ENCODE assay signal across 9 cellular contexts in the genomic region with DNA sequence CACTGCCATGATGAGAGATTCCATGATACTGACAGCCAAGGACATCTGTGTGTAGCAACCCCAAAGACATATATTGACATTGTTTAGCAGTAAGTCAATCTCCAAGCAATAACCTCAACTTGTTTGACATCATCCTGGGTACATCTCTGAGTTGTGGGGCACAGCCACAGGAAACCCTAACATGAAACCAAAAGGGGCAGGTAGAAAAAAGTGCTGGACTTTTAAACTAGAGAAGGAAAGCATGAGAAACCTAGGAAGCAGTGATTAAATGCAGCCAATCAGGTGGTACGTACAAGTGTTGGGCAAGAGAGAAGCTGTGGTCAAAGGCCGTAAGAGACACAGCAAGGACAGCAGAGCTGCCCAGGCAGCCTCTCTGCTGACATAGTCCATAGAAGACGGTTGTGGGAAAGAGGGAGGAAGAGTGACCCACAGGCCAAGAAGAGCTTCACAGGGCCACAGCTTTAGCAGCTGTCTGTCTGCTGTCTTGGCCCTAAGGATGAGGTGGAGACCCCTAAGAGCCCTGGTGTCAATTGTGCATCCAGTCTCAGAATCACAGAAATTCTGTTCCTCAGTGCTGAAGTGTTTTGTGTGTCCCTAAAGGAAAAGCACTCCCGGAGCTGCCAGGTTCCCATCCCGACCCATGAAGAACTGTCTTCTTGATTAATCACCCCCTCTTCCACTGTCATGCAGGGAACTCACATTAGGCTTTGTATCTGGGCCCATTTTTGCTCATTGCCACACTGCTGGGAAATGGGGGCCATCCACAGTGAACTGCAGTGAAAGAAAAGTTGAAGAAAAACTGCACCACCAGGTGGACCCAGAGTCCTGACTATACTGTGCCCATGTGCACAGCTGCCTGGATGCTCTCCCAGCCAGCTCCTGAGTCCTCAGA. TPM values are rescaled to one million over a fixed set of nuclear protein-coding genes. Genes with fewer than 3 reads are reported as not detected.
DNase-seq lines count a peak whose midpoint lies in the region; ATAC-seq, FAIRE-seq and TF ChIP-seq lines count a peak whose summit lies in the region.
"Had no signal": no experiment of that assay in that cellular context is flagged by ENCODE, and none has a peak within 500 bp of the region (broad histone marks: within the 10 kb centered on the region; RNA-seq: fewer than 3 reads in every experiment).

No MANE protein-coding gene starts in this region.

- DNase-seq in BE2C (peak; percentile 51), NCI-H2227 (lab: John Stamatoyannopoulos, UW; ENCODE audit: unreplicated experiment) (peak; percentile 66), GM12878 (ENCODE audit: low read depth, low spot score) (no peak), lower lobe of right lung (no peak), GDM1 (lab: John Stamatoyannopoulos, UW) (no peak), activated gamma-delta T cell (lab: John Stamatoyannopoulos, UW) (no peak)

- no TSS peak for BruUV-seq in GM12878 (replicated peaks; lab: Mats Ljungman, UMichigan)

- in situ Hi-C loops in GM12878 (cut with MboI), result no loop called here

- peak; percentile 50 for TF ChIP-seq RAD21 in GM12878 (IDR thresholded peaks at IDR 0.05; ENCODE audit: insufficient read depth, low read depth, low read length)

- no peak overlapping the region for H3K9ac ChIP-seq in GM12878 (ENCODE audit: control insufficient read depth, insufficient read depth, low read length)

- peak; percentile 54 for TF ChIP-seq CTCF in BE2C (IDR thresholded peaks at IDR 0.05; ENCODE audit: low read depth, low read length)
- peak; percentile 31 to 47 (median 41); a peak in 4 of 6 replicates for TF ChIP-seq CTCF in GM12878 (IDR thresholded peaks at IDR 0.05 in 2 of 3, conservative IDR thresholded peaks at IDR 0.05 in 1 of 3; ENCODE audit: control insufficient read depth in 2 of 3, extremely low read depth in 1 of 3, insufficient read depth in 1 of 3, low read depth in 3 of 3, low read length in 3 of 3)
- no peak for TF ChIP-seq CTCF in lower lobe of right lung (IDR thresholded peaks at IDR 0.05)

- TF ChIP-seq EP300 in GM12878 (IDR thresholded peaks at IDR 0.05; ENCODE audit: borderline replicate concordance in 1 of 2, control insufficient read depth in 1 of 2, low read depth in 2 of 2, low read length in 2 of 2), result no peak

- no peak for TF ChIP-seq POLR2A in GM12878 (IDR thresholded peaks at IDR 0.05; ENCODE audit: low read depth, low read length)

- intact Hi-C loops in GM12878 (cut with micrococcal nuclease; ENCODE audit: unreplicated experiment), result loop anchor here (5.0 kb wide), 1 partner anchor 252 kb away; no protein-coding TSS in a partner anchor
- intact Hi-C loops in lower lobe of right lung (cut with DNase I), result no loop called here

- RAD21 ChIA-PET in GM12878 (lab: Charles Lee; ENCODE audit: unreplicated experiment), result interaction anchor here (0.7 kb wide), 1 partner anchor 221 kb away, joined by 3 read pairs; no protein-coding TSS in a partner anchor

- POLR2A ChIA-PET in GM12878 (lab: Charles Lee), result interaction anchor here (1.2 kb wide), 1 partner anchor 11 kb away, joined by 3 read pairs; no protein-coding TSS in a partner anchor

- H3K9me3 ChIP-seq in BE2C (no peaks in the 10 kb centered on the region), GM12878 (replicated peaks; ENCODE audit: control insufficient read depth, insufficient read depth, low read length) (no peaks in the 10 kb centered on the region), lower lobe of right lung (no peaks in the 10 kb centered on the region)
- H3K9me3 ChIP-seq: uterus had no signal

- H3K36me3 ChIP-seq in BE2C (no peaks in the 10 kb centered on the region), GM12878 (ENCODE audit: control insufficient read depth in 2 of 2, insufficient read depth in 2 of 2, low read length in 1 of 2) (no peaks in the 10 kb centered on the region), lower lobe of right lung (no peaks in the 10 kb centered on the region)
- H3K36me3 ChIP-seq: uterus had no signal

- ATAC-seq in GM21360 (IDR thresholded peaks at IDR 0.05; ENCODE audit: unreplicated experiment) (peak; percentile 52), GM12878 (peak; percentile 80), lower lobe of right lung (peak; percentile 36 to 51), GM19023 (IDR thresholded peaks at IDR 0.05; ENCODE audit: unreplicated experiment) (no peak)

- no peaks in the 10 kb centered on the region for H4K20me1 ChIP-seq in GM12878 (ENCODE audit: control insufficient read depth, insufficient read depth)

- SMC1A ChIA-PET in GM12878 (lab: Charles Lee; ENCODE audit: uncharacterized antibody, unreplicated experiment), result interaction anchor here (1.2 kb wide), 2 partner anchors 177 to 250 kb away, joined by 3 read pairs; no protein-coding TSS in a partner anchor

- H3K4me3 ChIP-seq in BE2C (ENCODE audit: low read depth, low read length) (no peak overlapping the region), GM12878 (no peak overlapping the region), lower lobe of right lung (no peak overlapping the region)
- H3K4me3 ChIP-seq: uterus had no signal

- no peak for FAIRE-seq in GM12878 (lab: Jason Lieb, UNC)

- CTCF ChIA-PET in GM12878 (lab: Yijun Ruan, JAX), result interaction anchor here (0.7 to 3.1 kb wide), 9 partner anchors 14 to 335 kb away, joined by 3 to 9 read pairs (median 4); no protein-coding TSS in a partner anchor

- H3K27me3 ChIP-seq in BE2C (no peaks in the 10 kb centered on the region), GM12878 (replicated peaks in 1 of 2; ENCODE audit: control insufficient read depth in 2 of 2, insufficient read depth in 2 of 2, low read length in 1 of 2) (no peaks in the 10 kb centered on the region), lower lobe of right lung (ENCODE audit: low read depth) (no peaks in the 10 kb centered on the region)
- H3K27me3 ChIP-seq: uterus had no signal

- no peaks in the 10 kb centered on the region for H3K4me1 ChIP-seq in BE2C
- no peaks in the 10 kb centered on the region for H3K4me1 ChIP-seq in GM12878 (ENCODE audit: control insufficient read depth, insufficient read depth, low read length)
- peaks cover 7% of the 10 kb centered on the region for H3K4me1 ChIP-seq in lower lobe of right lung
- H3K4me1 ChIP-seq: uterus had no signal

- no peaks in the 10 kb centered on the region for H3K79me2 ChIP-seq in GM12878 (ENCODE audit: control insufficient read depth, insufficient read depth, low read length)

- no peak overlapping the region for H3K4me2 ChIP-seq in GM12878 (ENCODE audit: control insufficient read depth, insufficient read depth)

- no peak overlapping the region for H2AFZ ChIP-seq in GM12878 (ENCODE audit: control insufficient read depth, low read depth, low read length)

- H3K27ac ChIP-seq in GM12878 (ENCODE audit: control insufficient read depth, insufficient read depth) (no peak overlapping the region), lower lobe of right lung (no peak overlapping the region)
- H3K27ac ChIP-seq: uterus had no signal

- WGBS in GM12878 (ENCODE audit: insufficient coverage, insufficient replicate concordance, low lambda C conversion rate, missing lambda C conversion rate), result 59% methylated on average over 5 of the region's 5 CpGs

RNA-seq across cellular contexts. Expression of a gene that starts 25.4 kb away (rescaled TPM):
- polyA plus RNA-seq in BE2C (2012; ENCODE audit: insufficient read depth, insufficient read length, low read depth), result 49.5 TPM
- 1.2 and 2.6 TPM in 2 replicates for total RNA-seq in GM12878 (2013; cell fraction: nucleolus; rRNA removed)
- 0.65 TPM in 1 of 2 replicates, not detected in the other for total RNA-seq in GM12878 (2014; rRNA removed)
- 0.36 and 0.69 TPM in 2 replicates for total RNA-seq in GM12878 (2014; rRNA removed; fragmentation: Illumina TruSeq; extraction: Trizol)
- 0.24 and 0.92 TPM in 2 replicates for total RNA-seq in GM12878 (2021)
- polyA plus RNA-seq in GM12878 (2011; ENCODE audit: low read depth), result 0.38 TPM
- polyA plus RNA-seq in GM12878 (2011; rRNA removed), result 0.76 and 0.86 TPM in 2 replicates
- polyA plus RNA-seq in GM12878 (2011; cell fraction: cytosol; rRNA removed), result 0.38 and 0.40 TPM in 2 replicates
- 0.76 and 1.1 TPM in 2 replicates for polyA plus RNA-seq in GM12878 (2011; cell fraction: nucleus; rRNA removed)
- polyA plus RNA-seq in GM12878 (2012), result 0.22 and 0.43 TPM in 2 replicates
- 0.41 and 0.60 TPM in 2 replicates for polyA plus RNA-seq in GM12878 (2014; fragmentation: Illumina TruSeq; extraction: Trizol)
- polyA plus RNA-seq in GM12878 (2014; fragmentation: Nextera tagmentation; extraction: Ambion mirVana), result under 1 TPM; 0.27 to 0.53 TPM
- 0.18 and 0.24 TPM in 2 replicates for polyA plus RNA-seq in GM12878 (2014; rRNA removed)
- under 1 TPM; 0.58 to 0.92 TPM for polyA plus RNA-seq in GM12878 (2016; fragmentation: Nextera tagmentation; extraction: Ambion mirVana)
- 0.82 and 1.8 TPM in 2 replicates for polyA minus RNA-seq in GM12878 (2011; rRNA and poly(A)+ RNA removed)
- 1.1 and 2.9 TPM in 2 replicates for polyA minus RNA-seq in GM12878 (2011; cell fraction: cytosol; rRNA and poly(A)+ RNA removed)
- polyA minus RNA-seq in GM12878 (2011; cell fraction: nucleus; rRNA and poly(A)+ RNA removed), result 1.2 and 3.8 TPM in 2 replicates
- total RNA-seq in lower lobe of right lung, result 16.8 TPM

Comparison
In these comparisons a context has a peak if more than half of its experiments do, and no peak if none do; other contexts are left out.
1. DNase-seq: peak in BE2C (single experiment) and NCI-H2227 (single experiment); none in GM12878 (single experiment), lower lobe of right lung (single experiment), GDM1 (single experiment) and activated gamma-delta T cell (single experiment).